18 cellular contexts compared by ENCODE assay signal in the genomic region with DNA sequence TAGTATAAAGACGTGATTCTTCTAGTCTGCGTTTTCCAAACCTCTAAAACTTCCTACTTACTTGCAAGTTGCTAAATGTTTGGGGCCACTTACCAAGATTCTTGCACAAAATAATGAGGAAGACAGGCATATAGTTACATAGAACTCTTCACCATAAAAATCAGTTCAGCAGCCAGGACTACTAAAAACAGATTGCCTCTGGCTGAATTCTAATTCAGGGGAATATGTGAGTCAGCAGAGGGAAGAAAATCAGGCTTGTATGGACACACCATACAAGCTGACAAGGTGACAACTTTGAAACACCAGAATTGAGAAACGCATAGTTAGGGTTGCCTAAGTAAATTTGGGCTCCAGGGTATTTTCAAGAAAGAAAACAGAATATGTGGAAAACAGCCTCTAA. TPM values are rescaled to one million over a fixed set of nuclear protein-coding genes. Genes with fewer than 3 reads are reported as not detected.
DNase-seq lines count a peak whose midpoint lies in the region; ATAC-seq and TF ChIP-seq lines count a peak whose summit lies in the region.
"Had no signal": no experiment of that assay in that cellular context is flagged by ENCODE, and none has a peak within 500 bp of the region (broad histone marks: within the 10 kb centered on the region; RNA-seq: fewer than 3 reads in every experiment).

No MANE protein-coding gene starts in this region.

- H4K8ac ChIP-seq in mesendoderm (ENCODE audit: low read depth, low read length) = no peak overlapping the region

- intact Hi-C loops in breast epithelium (cut with DNase I; ENCODE audit: low total_unique reads) (no loop called here), psoas muscle (cut with DNase I) (loop anchor here in 1 of 2 donors (5.0 kb wide), 1 partner anchor 167 kb away; no protein-coding TSS in a partner anchor)

- no peaks in the 10 kb centered on the region for H3K27me3 ChIP-seq in HL-60 (ENCODE audit: insufficient read depth, poor library complexity, severe bottlenecking)
- no peaks in the 10 kb centered on the region for H3K27me3 ChIP-seq in breast epithelium
- no peaks in the 10 kb centered on the region for H3K27me3 ChIP-seq in psoas muscle (ENCODE audit: insufficient read depth in 3 of 3, low read length in 2 of 3)
- no peaks in the 10 kb centered on the region for H3K27me3 ChIP-seq in mesendoderm (ENCODE audit: insufficient read depth, low read length, poor library complexity)
- H3K27me3 ChIP-seq: cardiac muscle cell, upper lobe of right lung had no signal

- H3K36me3 ChIP-seq in breast epithelium = no peaks in the 10 kb centered on the region
- H3K36me3 ChIP-seq in psoas muscle (ENCODE audit: insufficient read depth in 1 of 2, low read depth in 1 of 2) = peaks cover 0 to 7% of the 10 kb centered on the region in 2 donors
- no peaks in the 10 kb centered on the region for H3K36me3 ChIP-seq in mesendoderm (ENCODE audit: control insufficient read depth, insufficient read depth, low read length)
- H3K36me3 ChIP-seq: cardiac muscle cell, upper lobe of right lung had no signal

- H2AK5ac ChIP-seq in mesendoderm (ENCODE audit: low read length) = no peak overlapping the region

- no peak overlapping the region for H2BK120ac ChIP-seq in mesendoderm (ENCODE audit: low read depth, low read length)

- H3K4me1 Mint-ChIP-seq in nephron progenitor cell = peaks cover 33% of the 10 kb centered on the region

- no peak overlapping the region for H3K4ac ChIP-seq in mesendoderm (ENCODE audit: low read depth, low read length)

- H3K56ac ChIP-seq in mesendoderm (ENCODE audit: low read length) = no peak overlapping the region

- H3K79me1 ChIP-seq in mesendoderm (ENCODE audit: low read length) = no peaks in the 10 kb centered on the region

- no peak for ATAC-seq in psoas muscle
- ATAC-seq: upper lobe of right lung had no signal

- no peak overlapping the region for H3K23ac ChIP-seq in mesendoderm (ENCODE audit: low read length)

- H3K9me3 ChIP-seq in breast epithelium (no peaks in the 10 kb centered on the region), psoas muscle (no peaks in the 10 kb centered on the region)
- H3K9me3 ChIP-seq: upper lobe of right lung had no signal

- H3K9ac ChIP-seq in mesendoderm (ENCODE audit: low read length) = no peak overlapping the region

- H3K4me3 Mint-ChIP-seq in nephron progenitor cell = peak overlapping the region; percentile 100
- H3K4me3 Mint-ChIP-seq: endodermal cell had no signal

- H3K4me1 ChIP-seq in breast epithelium (peaks cover 0 to 8% of the 10 kb centered on the region in 2 donors), psoas muscle (peaks cover 37% of the 10 kb centered on the region), mesendoderm (ENCODE audit: control insufficient read depth, low read depth, low read length) (no peaks in the 10 kb centered on the region)

- peaks cover 3% of the 10 kb centered on the region for H3K9me3 Mint-ChIP-seq in nephron progenitor cell
- H3K9me3 Mint-ChIP-seq: CD4-positive, alpha-beta memory T cell; endodermal cell had no signal

- H3K4me3 ChIP-seq in HL-60 (replicated peaks; ENCODE audit: insufficient read depth, low read length) (no peak overlapping the region), breast epithelium (no peak overlapping the region), psoas muscle (no peak overlapping the region), mesendoderm (ENCODE audit: low read length) (no peak overlapping the region)
- H3K4me3 ChIP-seq: cardiac muscle cell, upper lobe of right lung had no signal

- TF ChIP-seq CTCF in HL-60 (IDR thresholded peaks at IDR 0.05; ENCODE audit: insufficient read depth, low read length) (no peak), breast epithelium (IDR thresholded peaks at IDR 0.05) (no peak), nephron progenitor cell (IDR thresholded peaks at IDR 0.05) (no peak), psoas muscle (IDR thresholded peaks at IDR 0.05) (no peak)

- WGBS in psoas muscle, 3 donors = 68 to 81% (median 74%) methylated on average over 3 of the region's 3 CpGs
- no CpG with 5 or more reads among the region's 3 CpGs for WGBS in mesendoderm (ENCODE audit: extremely low coverage, insufficient coverage, low lambda C conversion rate)

- no peak overlapping the region for H3K4me2 ChIP-seq in mesendoderm (ENCODE audit: low read length)

- no peak overlapping the region for H2BK5ac ChIP-seq in mesendoderm (ENCODE audit: low read length)

- H3K27me3 Mint-ChIP-seq in nephron progenitor cell (ENCODE audit: low read depth, poor library complexity) = no peaks in the 10 kb centered on the region
- H3K27me3 Mint-ChIP-seq: CD4-positive, alpha-beta memory T cell had no signal

- no peak overlapping the region for H4K5ac ChIP-seq in mesendoderm (ENCODE audit: low read length)

- H2BK15ac ChIP-seq in mesendoderm (replicated peaks; ENCODE audit: low read depth) = no peak overlapping the region

- peaks cover 6% of the 10 kb centered on the region for H3K79me2 ChIP-seq in mesendoderm (ENCODE audit: control insufficient read depth, insufficient read depth, low read length)

- H3K36me3 Mint-ChIP-seq in nephron progenitor cell (ENCODE audit: low read depth) = peaks cover 3% of the 10 kb centered on the region

- H3K27ac Mint-ChIP-seq in nephron progenitor cell = no peak overlapping the region

- no peak overlapping the region for H3K27ac ChIP-seq in HL-60 (replicated peaks)
- peak overlapping the region; percentile 88 to 95 for H3K27ac ChIP-seq in breast epithelium
- no peak overlapping the region for H3K27ac ChIP-seq in psoas muscle
- H3K27ac ChIP-seq in mesendoderm (ENCODE audit: low read depth, low read length) = no peak overlapping the region
- H3K27ac ChIP-seq: cardiac muscle cell had no signal

- no peak overlapping the region for H3K18ac ChIP-seq in mesendoderm (ENCODE audit: low read length)

- DNase-seq in CD1c-positive myeloid dendritic cell (ENCODE audit: extremely low spot score) (peak; percentile 41), HL-60 (ENCODE audit: low read depth in 1 of 2, low spot score in 1 of 2) (peak; percentile 2 to 38), breast epithelium (ENCODE audit: low spot score in 2 of 2) (no peak), nephron progenitor cell (no peak), NCI-H446 (lab: John Stamatoyannopoulos, UW) (no peak), medulla oblongata (ENCODE audit: extremely low spot score) (no peak), psoas muscle (no peak), mesendoderm (no peak)
- DNase-seq: activated CD4-positive, alpha-beta T cell treated with anti-CD3 and anti-CD28 coated beads, Interleukin-2, amount 50 U/mL, for 48 hours; activated naive CD4-positive, alpha-beta T cell; CD4-positive, alpha-beta memory T cell; endodermal cell; NCI-H1694; NCI-H69; RPMI8226; T1000; upper lobe of right lung had no signal

- no peak for TF ChIP-seq POLR2A in breast epithelium (IDR thresholded peaks at IDR 0.05)

RNA-seq across cellular contexts. Expression of gene PEX13, which starts 2.7 kb away (rescaled TPM):
- total RNA-seq in breast epithelium = 10 to 100 TPM; 25.1 to 58.2 (median 31.5) TPM
- 10 to 100 TPM; 20.9 to 29.2 (median 22.5) TPM for total RNA-seq in psoas muscle
- polyA plus RNA-seq in psoas muscle = 10 to 100 TPM; 11.3 to 23.5 (median 13.8) TPM
- polyA plus RNA-seq in mesendoderm (2013, experiment 1 of 2) = 9.3 TPM
- 9.5 TPM for polyA plus RNA-seq in mesendoderm (2013, experiment 2 of 2)

RNA-seq across cellular contexts. Expression of gene PUS10, which starts 3.2 kb away (rescaled TPM):
- total RNA-seq in breast epithelium (10 to 100 TPM in 1 of 3 donors, 1 to 10 TPM in 2; 8.2 to 16.2 (median 9.3) TPM), psoas muscle (1 to 10 TPM; 1.8 to 5.1 (median 3.8) TPM)
- 1 to 10 TPM; 1.4 to 2.9 (median 1.6) TPM for polyA plus RNA-seq in psoas muscle
- 1.6 TPM for polyA plus RNA-seq in mesendoderm (2013, experiment 1 of 2)
- polyA plus RNA-seq in mesendoderm (2013, experiment 2 of 2) = 1.6 TPM

RNA-seq across cellular contexts. Expression of gene SANBR, which starts 50.9 kb away (rescaled TPM):
- total RNA-seq in breast epithelium (10 to 100 TPM in 1 of 3 donors, 1 to 10 TPM in 2; 7.0 to 16.8 (median 9.2) TPM), psoas muscle (1 to 10 TPM; 2.3 to 5.0 (median 2.9) TPM)
- 1 to 10 TPM; 1.6 to 2.3 (median 1.6) TPM for polyA plus RNA-seq in psoas muscle
- 9.1 TPM for polyA plus RNA-seq in mesendoderm (2013, experiment 1 of 2)
- 9.8 TPM for polyA plus RNA-seq in mesendoderm (2013, experiment 2 of 2)

Comparison
In these comparisons a context has a peak if more than half of its experiments do, and no peak if none do; other contexts are left out.
1. DNase-seq: peak in CD1c-positive myeloid dendritic cell (single experiment) and HL-60 (2 of 2); none in breast epithelium (0 of 2), nephron progenitor cell (single experiment), NCI-H446 (0 of 2), medulla oblongata (single experiment), psoas muscle (0 of 2) and mesendoderm (single experiment).
2. H3K27ac ChIP-seq: peak in breast epithelium (2 of 2); none in HL-60 (single experiment), psoas muscle (single experiment) and mesendoderm (single experiment).